In the genomic region with DNA sequence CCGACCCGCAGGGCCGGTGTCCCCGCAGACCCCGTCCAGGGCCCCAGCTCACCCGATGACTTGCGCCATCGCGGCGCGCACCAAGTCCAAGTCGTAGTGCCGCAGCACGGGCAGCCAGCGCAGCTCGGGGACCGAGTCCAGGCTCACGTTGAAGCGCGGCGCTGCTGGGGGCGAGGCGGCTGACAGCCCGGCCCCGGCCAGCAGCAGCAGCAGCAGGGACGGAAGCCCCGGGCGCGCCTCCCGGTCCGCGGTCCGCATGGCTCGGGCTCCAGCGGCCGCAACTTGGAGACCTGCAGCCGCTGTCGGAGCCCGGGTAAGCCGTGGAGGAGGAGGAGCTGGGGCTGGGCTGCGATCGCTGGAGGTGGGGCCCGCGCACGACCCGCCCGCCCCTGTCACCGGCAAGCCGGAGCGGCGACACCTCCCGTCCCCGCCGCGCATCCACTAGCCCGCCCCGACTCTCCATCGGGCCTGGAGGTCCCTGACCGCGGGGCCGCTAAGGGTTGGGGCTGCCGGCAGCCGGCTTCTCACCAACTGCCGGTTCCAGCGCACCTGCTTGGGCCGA, we compare ENCODE assay signal across 8 cellular contexts. TPM values are rescaled to one million over a fixed set of nuclear protein-coding genes. Genes with fewer than 3 reads are reported as not detected.
DNase-seq lines count a peak whose midpoint lies in the region; ATAC-seq and TF ChIP-seq lines count a peak whose summit lies in the region.

A gene (minus strand): TSS at position 322 of the 562 bp plus-strand sequence. CDS start 64 bp downstream, at position 258.

- no peaks in the 10 kb centered on the region for H3K27me3 Mint-ChIP-seq in memory B cell

- H3K4me3 ChIP-seq in AG04450 (ENCODE audit: low read depth, low read length), result peak within 1 kb of the TSS; percentile 75

- CTCF ChIA-PET in AG04450 (lab: Charles Lee), result interaction anchor here (1.1 kb wide), 1 partner anchor 42 kb away, joined by 3 read pairs; no protein-coding TSS in a partner anchor

- no peaks in the 10 kb centered on the region for H3K27me3 ChIP-seq in AG04450 (ENCODE audit: control insufficient read depth, insufficient read depth, low read length)

- H3K9me3 ChIP-seq in AG04450 (ENCODE audit: control insufficient read depth, insufficient read depth, low read length), result no peaks in the 10 kb centered on the region

- H3K4me3 Mint-ChIP-seq in memory B cell, result peak within 1 kb of the TSS; percentile 98

- peaks cover 2% of the 10 kb centered on the region for H3K36me3 Mint-ChIP-seq in memory B cell

- TF ChIP-seq POLR2A in GM18526 (IDR thresholded peaks at IDR 0.05; ENCODE audit: extremely low read depth, insufficient read length), result peak; percentile 34

- POLR2A ChIA-PET in AG04450 (lab: Yijun Ruan, JAX), result interaction anchor here (1.0 kb wide), 1 partner anchor 44 kb away, joined by 3 read pairs; no protein-coding TSS in a partner anchor

- peaks cover 7% of the 10 kb centered on the region for H3K4me1 Mint-ChIP-seq in memory B cell

- no peaks in the 10 kb centered on the region for H3K9me3 Mint-ChIP-seq in memory B cell

- TF ChIP-seq CTCF in AG04450 (IDR thresholded peaks at IDR 0.05; ENCODE audit: low read depth, low read length), result no peak

- peak within 1 kb of the TSS; percentile 21 for H3K27ac ChIP-seq in AG04450 (ENCODE audit: low read depth, low read length)

- H3K27ac Mint-ChIP-seq in memory B cell, result peak within 1 kb of the TSS; percentile 84

- DNase-seq in AG04450 (ENCODE audit: low read depth, low spot score), result no peak
- DNase-seq in NCI-H526 (lab: John Stamatoyannopoulos, UW), result peak; percentile 13 to 85
- peak; percentile 28 to 66 for DNase-seq in activated CD8-positive, alpha-beta memory T cell treated with anti-CD3 and anti-CD28 coated beads for 1 hour (ENCODE audit: extremely low read depth in 1 of 2, low read depth in 1 of 2)
- DNase-seq in effector CD4-positive, alpha-beta T cell, result peak; percentile 73
- peak; percentile 81 to 82 for DNase-seq in memory B cell (ENCODE audit: low spot score in 2 of 2)
- peak; percentile 69 for DNase-seq in stimulated activated CD8-positive, alpha-beta memory T cell treated with anti-CD3 and anti-CD28 coated beads, Interleukin-12 subunit alpha, Interleukin-12 subunit beta, amount 100 ng/mL, for 4 hours (ENCODE audit: low read depth)

- peak; percentile 77 for ATAC-seq in HG03066 (IDR thresholded peaks at IDR 0.05; ENCODE audit: low read depth, unreplicated experiment)
- ATAC-seq in memory B cell (ENCODE audit: low read depth), result peak; percentile 83

RNA-seq across cellular contexts. Expression of the gene that starts here (rescaled TPM):
- 13.2 and 14.7 TPM in 2 replicates for polyA plus RNA-seq in AG04450 (2011; rRNA removed)
- polyA minus RNA-seq in AG04450 (2011; rRNA and poly(A)+ RNA removed), result 8.3 and 8.9 TPM in 2 replicates
